In genomic region chr3:45987368-45988099, GRCh38 we compare ENCODE assay signal across 10 cellular contexts. TPM values are rescaled to one million over a fixed set of nuclear protein-coding genes. Genes with fewer than 3 reads are reported as not detected.
DNase-seq lines count a peak whose midpoint lies in the region; ATAC-seq, FAIRE-seq and TF ChIP-seq lines count a peak whose summit lies in the region.
"Had no signal": no experiment of that assay in that cellular context is flagged by ENCODE, and none has a peak within 500 bp of the region (broad histone marks: within the 10 kb centered on the region; RNA-seq: fewer than 3 reads in every experiment).

No MANE protein-coding gene starts in this region.

- ATAC-seq in Right ventricle myocardium inferior (peak; percentile 20), HG02642 (IDR thresholded peaks at IDR 0.05; ENCODE audit: poor library complexity, unreplicated experiment) (no peak), HG03432 (IDR thresholded peaks at IDR 0.05; ENCODE audit: unreplicated experiment) (no peak), HG02588 (IDR thresholded peaks at IDR 0.05; ENCODE audit: unreplicated experiment) (no peak)

- no peaks in the 10 kb centered on the region for H4K20me1 ChIP-seq in endothelial cell of umbilical vein (replicated peaks; ENCODE audit: control insufficient read depth, extremely low read depth, insufficient read depth, low read length)

- no peak overlapping the region for H3K4me3 ChIP-seq in endothelial cell of umbilical vein (replicated peaks in 1 of 3; ENCODE audit: insufficient read depth in 1 of 3, low read depth in 1 of 3, low read length in 3 of 3)

- no peaks in the 10 kb centered on the region for H3K9me3 ChIP-seq in endothelial cell of umbilical vein (replicated peaks; ENCODE audit: control insufficient read depth, insufficient read depth, low read length)

- POLR2A ChIA-PET in endothelial cell of umbilical vein (lab: Charles Lee), result no interaction called here

- no peaks in the 10 kb centered on the region for H3K27me3 ChIP-seq in endothelial cell of umbilical vein (ENCODE audit: control insufficient read depth in 2 of 2, insufficient read depth in 2 of 2, low read length in 2 of 2)

- DNase-seq in Right ventricle myocardium inferior (ENCODE audit: missing footprints), result no peak
- DNase-seq in cardiac septum (ENCODE audit: low spot score), result no peak
- peak; percentile 96 for DNase-seq in endothelial cell of umbilical vein (ENCODE audit: low read depth, low spot score)
- DNase-seq in myocyte (ENCODE audit: low read depth), result peak; percentile 85
- no peak for DNase-seq in NCI-H2196 treated with DMSO at 0.1 percent for 48 hours (lab: John Stamatoyannopoulos, UW; ENCODE audit: unreplicated experiment)
- DNase-seq: effector CD4-positive, alpha-beta T cell had no signal

- CTCF ChIA-PET in endothelial cell of umbilical vein (lab: Charles Lee), result interaction anchor here (1.2 to 2.1 kb wide), 4 partner anchors 12 to 440 kb away, joined by 4 to 8 read pairs (median 4); no protein-coding TSS in a partner anchor

- intact Hi-C loops in Right ventricle myocardium inferior (cut with DNase I), result loop anchor here (5.0 kb wide), 1 partner anchor 45 kb away; the partner anchor contains the start of gene CXCR6
- intact Hi-C loops in cardiac septum (cut with DNase I), result no loop called here
- intact Hi-C loops in endothelial cell of umbilical vein (cut with micrococcal nuclease), result loop anchor here (1.0 to 5.0 kb wide), 2 partner anchors 8 to 90 kb away; partner anchors contain the start of gene FYCO1

- dilution Hi-C loops in endothelial cell of umbilical vein (cut with MboI; ENCODE audit: extremely low pct_ligation_motif_present, low sequenced_read_pairs), result no loop called here

- peak overlapping the region; percentile 70 for H3K9ac ChIP-seq in endothelial cell of umbilical vein (replicated peaks; ENCODE audit: extremely low read depth, insufficient read depth, low read length)
- H3K9ac ChIP-seq: KMS-11 had no signal

- peak overlapping the region; percentile 94 for H3K27ac ChIP-seq in endothelial cell of umbilical vein (ENCODE audit: insufficient read depth, low read depth, low read length)
- H3K27ac ChIP-seq: KMS-11 had no signal

- H3K36me3 ChIP-seq in endothelial cell of umbilical vein (ENCODE audit: control insufficient read depth in 2 of 2, extremely low read depth in 1 of 2, insufficient read depth in 2 of 2, low read length in 2 of 2), result peaks cover 7 to 8% of the 10 kb centered on the region in 2 experiments

- H3K79me2 ChIP-seq in endothelial cell of umbilical vein (ENCODE audit: control insufficient read depth, insufficient read depth, low read length), result peaks cover 31% of the 10 kb centered on the region

- no peaks in the 10 kb centered on the region for H3K9me1 ChIP-seq in endothelial cell of umbilical vein (replicated peaks; ENCODE audit: control insufficient read depth, extremely low read depth, insufficient read depth, low read length)

- TF ChIP-seq CTCF in endothelial cell of umbilical vein (IDR thresholded peaks at IDR 0.05; ENCODE audit: extremely low read depth in 1 of 2, insufficient read depth in 1 of 2, low read depth in 1 of 2, low read length in 2 of 2), result no peak

- H2AFZ ChIP-seq in endothelial cell of umbilical vein (ENCODE audit: low read depth, low read length), result peak overlapping the region; percentile 43

- H3K4me2 ChIP-seq in endothelial cell of umbilical vein (ENCODE audit: insufficient read depth, low read length), result peak overlapping the region; percentile 11
- H3K4me2 ChIP-seq: KMS-11 had no signal

- no peak for TF ChIP-seq POLR2A in endothelial cell of umbilical vein (IDR thresholded peaks at IDR 0.05; ENCODE audit: low read depth, low read length)

- TSS peak; percentile 77 for BruUV-seq in endothelial cell of umbilical vein (replicated peaks; lab: Mats Ljungman, UMichigan)

- FAIRE-seq in endothelial cell of umbilical vein (lab: Jason Lieb, UNC), result peak; percentile 94

- H3K4me1 ChIP-seq in endothelial cell of umbilical vein (ENCODE audit: control insufficient read depth, extremely low read depth, insufficient read depth, low read length), result peaks cover 38% of the 10 kb centered on the region

TF ChIP-seq in endothelial cell of umbilical vein, 7 proteins besides CTCF, POLR2A, EP300 and RAD21:
- TF ChIP-seq POLR2AphosphoS5 (IDR thresholded peaks at IDR 0.05; ENCODE audit: insufficient read depth, low read depth, low read length), result no peak
- no peak for TF ChIP-seq EZH2 (IDR thresholded peaks at IDR 0.05; ENCODE audit: borderline replicate concordance, low read depth, low read length, severe bottlenecking)
- no peak for TF ChIP-seq GATA2 (IDR thresholded peaks at IDR 0.05; ENCODE audit: insufficient read depth, insufficient read length, low read depth, low read length)

RNA-seq across cellular contexts. Expression of gene FYCO1, which starts 8.1 kb away (rescaled TPM):
- total RNA-seq in Right ventricle myocardium inferior, result 107 TPM
- 129 TPM for total RNA-seq in cardiac septum
- total RNA-seq in endothelial cell of umbilical vein, result 20.2 and 20.8 TPM in 2 replicates
- polyA plus RNA-seq in endothelial cell of umbilical vein, result 11.1 and 13.9 TPM in 2 replicates
- polyA plus RNA-seq in endothelial cell of umbilical vein (2011; cell fraction: cytosol; rRNA removed), result 9.8 and 11.0 TPM in 2 replicates
- 13.7 and 14.7 TPM in 2 replicates for polyA plus RNA-seq in endothelial cell of umbilical vein (2011; cell fraction: nucleus; rRNA removed)
- 15.3 and 17.1 TPM in 2 replicates for polyA plus RNA-seq in endothelial cell of umbilical vein (2012)
- 29.1 and 29.3 TPM in 2 replicates for polyA minus RNA-seq in endothelial cell of umbilical vein
- 7.4 TPM for polyA minus RNA-seq in endothelial cell of umbilical vein (2011; cell fraction: cytosol; rRNA and poly(A)+ RNA removed)
- 18.6 and 21.5 TPM in 2 replicates for polyA minus RNA-seq in endothelial cell of umbilical vein (2011; cell fraction: nucleus; rRNA and poly(A)+ RNA removed)
- total RNA-seq in myocyte, result 35.8 and 37.1 TPM in 2 replicates
- polyA plus RNA-seq in myocyte (2012), result 23.9 TPM

RNA-seq across cellular contexts. Expression of gene XCR1, which starts 39.7 kb away (rescaled TPM):
- total RNA-seq in Right ventricle myocardium inferior (not detected), cardiac septum (not detected), endothelial cell of umbilical vein (not detected in 2 replicates), myocyte (not detected in 2 replicates)
- polyA plus RNA-seq in endothelial cell of umbilical vein, result not detected in 2 replicates
- polyA plus RNA-seq in endothelial cell of umbilical vein (2011; cell fraction: cytosol; rRNA removed), result not detected in 2 replicates
- not detected in 2 replicates for polyA plus RNA-seq in endothelial cell of umbilical vein (2011; cell fraction: nucleus; rRNA removed)
- not detected in 2 replicates for polyA plus RNA-seq in endothelial cell of umbilical vein (2012)
- not detected in 2 replicates for polyA minus RNA-seq in endothelial cell of umbilical vein
- not detected for polyA minus RNA-seq in endothelial cell of umbilical vein (2011; cell fraction: cytosol; rRNA and poly(A)+ RNA removed)
- not detected in 2 replicates for polyA minus RNA-seq in endothelial cell of umbilical vein (2011; cell fraction: nucleus; rRNA and poly(A)+ RNA removed)
- not detected for polyA plus RNA-seq in myocyte (2012)

RNA-seq across cellular contexts. Expression of gene CXCR6, which starts 44.3 kb away (rescaled TPM):
- 0.19 TPM for total RNA-seq in Right ventricle myocardium inferior
- total RNA-seq in cardiac septum, result 0.32 TPM
- total RNA-seq in endothelial cell of umbilical vein, result not detected in 2 replicates
- polyA plus RNA-seq in endothelial cell of umbilical vein, result not detected in 2 replicates
- not detected in 2 replicates for polyA plus RNA-seq in endothelial cell of umbilical vein (2011; cell fraction: cytosol; rRNA removed)
- polyA plus RNA-seq in endothelial cell of umbilical vein (2011; cell fraction: nucleus; rRNA removed), result not detected in 2 replicates
- polyA plus RNA-seq in endothelial cell of umbilical vein (2012), result 0.10 and 0.13 TPM in 2 replicates
- not detected in 2 replicates for polyA minus RNA-seq in endothelial cell of umbilical vein
- not detected for polyA minus RNA-seq in endothelial cell of umbilical vein (2011; cell fraction: cytosol; rRNA and poly(A)+ RNA removed)
- not detected in 2 replicates for polyA minus RNA-seq in endothelial cell of umbilical vein (2011; cell fraction: nucleus; rRNA and poly(A)+ RNA removed)
- not detected in 2 replicates for total RNA-seq in myocyte
- polyA plus RNA-seq in myocyte (2012), result 0.37 TPM

Comparison
In these comparisons a context has a peak if more than half of its experiments do, and no peak if none do; other contexts are left out.
1. DNase-seq: peak in endothelial cell of umbilical vein (single experiment) and myocyte (single experiment); none in Right ventricle myocardium inferior (single experiment), cardiac septum (single experiment) and NCI-H2196 treated with DMSO at 0.1 percent for 48 hours (single experiment).